Comparison of ENCODE assay signal across 14 cellular contexts in genomic region chrX:40273356-40274050, GRCh38.
A peak's percentile ranks its signal among the peaks of the same experiment; 100 is the strongest.
DNase-seq lines count a peak whose midpoint lies in the region; ATAC-seq, FAIRE-seq and TF ChIP-seq lines count a peak whose summit lies in the region.
"Had no signal": no experiment of that assay in that cellular context is flagged by ENCODE, and none has a peak within 500 bp of the region (broad histone marks: within the 10 kb centered on the region; RNA-seq: fewer than 3 reads in every experiment).

No MANE protein-coding gene starts in this region.

- H3K27ac ChIP-seq in kidney (ENCODE audit: low read depth in 2 of 2, low read length in 2 of 2), result no peak overlapping the region
- H3K27ac ChIP-seq: GM23248, vagina had no signal

- no peak for FAIRE-seq in kidney (lab: Jason Lieb, UNC)
- FAIRE-seq: endometrium had no signal

- H3K9ac ChIP-seq in kidney (ENCODE audit: low read length in 2 of 2), result no peak overlapping the region
- H3K9ac ChIP-seq: GM23248 had no signal

- no peak for ATAC-seq in activated CD4-positive, alpha-beta T cell treated with anti-CD3 and anti-CD28 coated beads for 36 hours
- no peak for ATAC-seq in GM21576 (IDR thresholded peaks at IDR 0.05; ENCODE audit: unreplicated experiment)

- H3K27ac Mint-ChIP-seq in activated CD4-positive, alpha-beta T cell treated with anti-CD3 and anti-CD28 coated beads for 36 hours, result no peak overlapping the region
- H3K27ac Mint-ChIP-seq in activated CD4-positive, alpha-beta T cell treated with anti-CD3 and anti-CD28 coated beads, Interleukin-2, amount 10 ng/mL, durations not matched to agents 24 days and 14 days, result no peak overlapping the region
- no peak overlapping the region for H3K27ac Mint-ChIP-seq in activated naive CD8-positive, alpha-beta T cell treated with anti-CD3 and anti-CD28 coated beads for 36 hours

- H3K27me3 Mint-ChIP-seq in activated CD4-positive, alpha-beta T cell treated with anti-CD3 and anti-CD28 coated beads for 36 hours, result no peaks in the 10 kb centered on the region
- no peaks in the 10 kb centered on the region for H3K27me3 Mint-ChIP-seq in activated CD4-positive, alpha-beta T cell treated with anti-CD3 and anti-CD28 coated beads, Interleukin-2, amount 10 ng/mL, durations not matched to agents 24 days and 14 days
- no peaks in the 10 kb centered on the region for H3K27me3 Mint-ChIP-seq in activated naive CD8-positive, alpha-beta T cell treated with anti-CD3 and anti-CD28 coated beads for 36 hours

- intact Hi-C loops in activated CD4-positive, alpha-beta T cell treated with anti-CD3 and anti-CD28 coated beads for 36 hours (cut with DNase I, micrococcal nuclease), result no loop called here
- intact Hi-C loops in activated CD4-positive, alpha-beta T cell treated with anti-CD3 and anti-CD28 coated beads, Interleukin-2, amount 10 ng/mL, durations not matched to agents 24 days and 14 days (cut with micrococcal nuclease), result no loop called here
- intact Hi-C loops in kidney (cut with DNase I), result no loop called here

- no peak for TF ChIP-seq CTCF in kidney (IDR thresholded peaks at IDR 0.05; ENCODE audit: borderline replicate concordance, extremely low read depth, insufficient read depth)

- POLR2A ChIA-PET in activated CD4-positive, alpha-beta T cell treated with anti-CD3 and anti-CD28 coated beads for 36 hours (lab: Charles Lee), result no interaction called here

- CTCF ChIA-PET in activated CD4-positive, alpha-beta T cell treated with anti-CD3 and anti-CD28 coated beads for 36 hours (lab: Charles Lee), result no interaction called here

- no peaks in the 10 kb centered on the region for H3K4me1 ChIP-seq in kidney (ENCODE audit: control insufficient read depth in 1 of 2, insufficient read depth in 1 of 2, low read depth in 1 of 2, low read length in 2 of 2)
- H3K4me1 ChIP-seq: vagina had no signal

- H3K9me3 Mint-ChIP-seq in activated CD4-positive, alpha-beta T cell treated with anti-CD3 and anti-CD28 coated beads for 36 hours (ENCODE audit: low read depth), result no peaks in the 10 kb centered on the region
- no peaks in the 10 kb centered on the region for H3K9me3 Mint-ChIP-seq in activated CD4-positive, alpha-beta T cell treated with anti-CD3 and anti-CD28 coated beads, Interleukin-2, amount 10 ng/mL, durations not matched to agents 24 days and 14 days
- H3K9me3 Mint-ChIP-seq in activated naive CD8-positive, alpha-beta T cell treated with anti-CD3 and anti-CD28 coated beads for 36 hours, result peaks cover 3% of the 10 kb centered on the region

- no peaks in the 10 kb centered on the region for H3K36me3 ChIP-seq in kidney (ENCODE audit: control insufficient read depth in 1 of 2, insufficient read depth in 2 of 2, low read length in 2 of 2)
- H3K36me3 ChIP-seq: vagina had no signal

- H3K9me3 ChIP-seq in kidney (ENCODE audit: control insufficient read depth in 1 of 2, low read length in 2 of 2), result no peaks in the 10 kb centered on the region
- H3K9me3 ChIP-seq: vagina had no signal

- H3K4me1 Mint-ChIP-seq in activated CD4-positive, alpha-beta T cell treated with anti-CD3 and anti-CD28 coated beads for 36 hours, result peaks cover 3% of the 10 kb centered on the region
- peaks cover 4% of the 10 kb centered on the region for H3K4me1 Mint-ChIP-seq in activated CD4-positive, alpha-beta T cell treated with anti-CD3 and anti-CD28 coated beads, Interleukin-2, amount 10 ng/mL, durations not matched to agents 24 days and 14 days
- H3K4me1 Mint-ChIP-seq in activated naive CD8-positive, alpha-beta T cell treated with anti-CD3 and anti-CD28 coated beads for 36 hours, result no peaks in the 10 kb centered on the region

- no peak overlapping the region for H3K4me3 ChIP-seq in kidney (ENCODE audit: low read length in 2 of 2)
- H3K4me3 ChIP-seq: GM23248, vagina had no signal

- DNase-seq in activated CD4-positive, alpha-beta T cell treated with anti-CD3 and anti-CD28 coated beads for 36 hours, result peak; percentile 9
- no peak for DNase-seq in activated CD4-positive, alpha-beta T cell treated with anti-CD3 and anti-CD28 coated beads, Interleukin-2, amount 10 ng/mL, durations not matched to agents 24 days and 14 days
- DNase-seq in anterior cingulate cortex (lab: John Stamatoyannopoulos, UW), result peak in 33 of 58 donors; percentile 0 to 41 (median 6)
- peak; percentile 75 for DNase-seq in kidney
- DNase-seq in ureter (ENCODE audit: low spot score), result peak; percentile 57
- DNase-seq in NCI-H1105 treated with DMSO at 0.1 percent for 48 hours (lab: John Stamatoyannopoulos, UW), result no peak
- no peak for DNase-seq in activated naive CD8-positive, alpha-beta T cell treated with anti-CD3 and anti-CD28 coated beads for 36 hours
- DNase-seq: ACHN, GM23248, NCI-H524, T-helper 1 cell had no signal

- no peak overlapping the region for H3K4me3 Mint-ChIP-seq in activated CD4-positive, alpha-beta T cell treated with anti-CD3 and anti-CD28 coated beads for 36 hours
- no peak overlapping the region for H3K4me3 Mint-ChIP-seq in activated CD4-positive, alpha-beta T cell treated with anti-CD3 and anti-CD28 coated beads, Interleukin-2, amount 10 ng/mL, durations not matched to agents 24 days and 14 days
- no peak overlapping the region for H3K4me3 Mint-ChIP-seq in activated naive CD8-positive, alpha-beta T cell treated with anti-CD3 and anti-CD28 coated beads for 36 hours

- H3K36me3 Mint-ChIP-seq in activated CD4-positive, alpha-beta T cell treated with anti-CD3 and anti-CD28 coated beads for 36 hours (ENCODE audit: low read depth), result no peaks in the 10 kb centered on the region
- H3K36me3 Mint-ChIP-seq in activated CD4-positive, alpha-beta T cell treated with anti-CD3 and anti-CD28 coated beads, Interleukin-2, amount 10 ng/mL, durations not matched to agents 24 days and 14 days (ENCODE audit: low read depth), result no peaks in the 10 kb centered on the region
- H3K36me3 Mint-ChIP-seq in activated naive CD8-positive, alpha-beta T cell treated with anti-CD3 and anti-CD28 coated beads for 36 hours, result no peaks in the 10 kb centered on the region

Comparison
In these comparisons a context has a peak if more than half of its experiments do, and no peak if none do; other contexts are left out.
1. DNase-seq: peak in activated CD4-positive, alpha-beta T cell treated with anti-CD3 and anti-CD28 coated beads for 36 hours (single experiment), anterior cingulate cortex (33 of 58), kidney (single experiment) and ureter (single experiment); none in activated CD4-positive, alpha-beta T cell treated with anti-CD3 and anti-CD28 coated beads, Interleukin-2, amount 10 ng/mL, durations not matched to agents 24 days and 14 days (single experiment), NCI-H1105 treated with DMSO at 0.1 percent for 48 hours (single experiment) and activated naive CD8-positive, alpha-beta T cell treated with anti-CD3 and anti-CD28 coated beads for 36 hours (single experiment).